Comparison of ENCODE assay signal across 8 cellular contexts in genomic region chr2:241315183-241315878, GRCh38. TPM values are rescaled to one million over a fixed set of nuclear protein-coding genes. Genes with fewer than 3 reads are reported as not detected.
DNase-seq lines count a peak whose midpoint lies in the region; ATAC-seq and TF ChIP-seq lines count a peak whose summit lies in the region.

TSS of gene HDLBP (minus strand) at chr2:241315672. CDS start at chr2:241266869, 48,803 bp downstream.

- H3K9ac ChIP-seq in SK-N-SH: peak within 1 kb of the TSS; percentile 99

- H3F3A ChIP-seq in SK-N-SH (replicated peaks; ENCODE audit: insufficient read depth): peaks cover 12% of the 10 kb centered on the region

- H3K36me3 ChIP-seq in SK-N-SH (replicated peaks in 1 of 2; ENCODE audit: control insufficient read depth in 1 of 2, insufficient read depth in 2 of 2, low read length in 1 of 2) (peaks cover 13 to 33% of the 10 kb centered on the region in 2 experiments), testis (ENCODE audit: low read depth, missing control alignments) (no peaks in the 10 kb centered on the region)

- H3K9me3 ChIP-seq in SK-N-SH (no peaks in the 10 kb centered on the region), testis (no peaks in the 10 kb centered on the region)

- H3K9me3 Mint-ChIP-seq in activated naive CD4-positive, alpha-beta T cell treated with anti-CD3 and anti-CD28 coated beads, Interleukin-2, amount 50 U/mL, for 24 hours: no peaks in the 10 kb centered on the region

- POLR2A ChIA-PET in SK-N-SH (lab: Yijun Ruan, JAX): interaction anchor here (0.6 to 3.0 kb wide), 8 partner anchors 11 to 213 kb away, joined by 3 to 24 read pairs (median 3); partner anchors contain the start of gene MTERF4

- intact Hi-C loops in testis (cut with DNase I; ENCODE audit: low total_unique reads): loop anchor here (2.0 kb wide), 1 partner anchor 43 kb away; no protein-coding TSS in a partner anchor

- H3K27ac ChIP-seq in SK-N-SH (ENCODE audit: low read depth in 2 of 2, low read length in 1 of 2) (peak within 1 kb of the TSS; percentile 99 to 100), testis (peak within 1 kb of the TSS; percentile 98 to 99)

- no peaks in the 10 kb centered on the region for H3K9me2 ChIP-seq in SK-N-SH

- H3K4me1 ChIP-seq in SK-N-SH (ENCODE audit: control insufficient read depth in 1 of 2, insufficient read depth in 2 of 2, low read depth in 1 of 2, low read length in 1 of 2) (peaks cover 23 to 25% of the 10 kb centered on the region in 2 experiments; a peak in 3 of 4 replicates), testis (peaks cover 22% of the 10 kb centered on the region)

- TF ChIP-seq POLR2A in testis (IDR thresholded peaks at IDR 0.05): no peak

- H3K4me3 Mint-ChIP-seq in activated naive CD4-positive, alpha-beta T cell treated with anti-CD3 and anti-CD28 coated beads, Interleukin-2, amount 50 U/mL, for 24 hours: peak within 1 kb of the TSS; percentile 100

- CTCF ChIA-PET in SK-N-SH (lab: Yijun Ruan, JAX): interaction anchor here (0.8 to 3.4 kb wide), 10 partner anchors 8 to 496 kb away, joined by 3 to 29 read pairs (median 3); partner anchors contain the start of gene KIF1A

- peak; percentile 66 for ATAC-seq in HG02588 (IDR thresholded peaks at IDR 0.05; ENCODE audit: unreplicated experiment)
- ATAC-seq in omental fat pad (ENCODE audit: low FRiP score): peak; percentile 97

- 0% methylated on average over 23 of the region's 64 CpGs for WGBS in SK-N-SH (ENCODE audit: low lambda C conversion rate)
- WGBS in testis, 2 donors: 0 to 2% methylated on average over 28 to 57 of the region's 64 CpGs

- peaks cover 92% of the 10 kb centered on the region for H3K79me2 ChIP-seq in SK-N-SH (ENCODE audit: insufficient read depth)

- peak within 1 kb of the TSS; percentile 79 for H2AFZ ChIP-seq in SK-N-SH (ENCODE audit: low read depth)

- H3K27me3 ChIP-seq in SK-N-SH (ENCODE audit: insufficient read depth) (no peaks in the 10 kb centered on the region), testis (no peaks in the 10 kb centered on the region)

- TF ChIP-seq EP300 in SK-N-SH (IDR thresholded peaks at IDR 0.05; ENCODE audit: borderline replicate concordance in 1 of 2, low read depth in 1 of 2, low read length in 1 of 2): 0 out of 4 replicates have a peak, but pooled peaks of 1 of the 2 experiments have one; percentile 19

- TF ChIP-seq RAD21 in SK-N-SH (IDR thresholded peaks at IDR 0.05; ENCODE audit: low read length): no peak

- H3K4me3 ChIP-seq in GM08714 (ENCODE audit: low read length) (peak within 1 kb of the TSS; percentile 99), SK-N-SH (ENCODE audit: low read depth in 2 of 2, low read length in 1 of 2) (peak within 1 kb of the TSS; percentile 96 to 97), testis (peak within 1 kb of the TSS; percentile 90 to 94)

- peaks cover 8% of the 10 kb centered on the region for H3K36me3 Mint-ChIP-seq in activated naive CD4-positive, alpha-beta T cell treated with anti-CD3 and anti-CD28 coated beads, Interleukin-2, amount 50 U/mL, for 24 hours

- H3K27ac Mint-ChIP-seq in activated naive CD4-positive, alpha-beta T cell treated with anti-CD3 and anti-CD28 coated beads, Interleukin-2, amount 50 U/mL, for 24 hours: peak within 1 kb of the TSS; percentile 100

- DNase-seq in NCI-H1048 (lab: John Stamatoyannopoulos, UW): peak; percentile 95
- DNase-seq in SK-N-SH: peak; percentile 99
- DNase-seq in glomerular endothelial cell (ENCODE audit: extremely low read depth, low read depth, low spot score): peak; percentile 83
- DNase-seq in omental fat pad (ENCODE audit: low spot score): peak; percentile 98
- peak; percentile 99 for DNase-seq in testis

- H4K20me1 ChIP-seq in SK-N-SH (ENCODE audit: insufficient read depth): peaks cover 55% of the 10 kb centered on the region

- TF ChIP-seq CTCF in SK-N-SH (IDR thresholded peaks at IDR 0.05) (peak; percentile 60), omental fat pad (IDR thresholded peaks at IDR 0.05) (no peak), testis (IDR thresholded peaks at IDR 0.05) (peak in 1 of 3 experiments; percentile 1)

- peak within 1 kb of the TSS; percentile 89 for H3K4me2 ChIP-seq in SK-N-SH

- no peaks in the 10 kb centered on the region for H3K27me3 Mint-ChIP-seq in activated naive CD4-positive, alpha-beta T cell treated with anti-CD3 and anti-CD28 coated beads, Interleukin-2, amount 50 U/mL, for 24 hours

- peaks cover 72% of the 10 kb centered on the region for H3K4me1 Mint-ChIP-seq in activated naive CD4-positive, alpha-beta T cell treated with anti-CD3 and anti-CD28 coated beads, Interleukin-2, amount 50 U/mL, for 24 hours

TF ChIP-seq in SK-N-SH, 30 proteins besides CTCF, POLR2A, EP300 and RAD21 (continues in another document):
- TF ChIP-seq NFIC (IDR thresholded peaks at IDR 0.05; ENCODE audit: borderline replicate concordance) (no peak), TCF12 (IDR thresholded peaks at IDR 0.05) (0 out of 2 replicates have a peak, but pooled peaks have one; percentile 10), CHD2 (IDR thresholded peaks at IDR 0.05; ENCODE audit: low read length, partially characterized antibody) (peak; percentile 95), ELF1 (IDR thresholded peaks at IDR 0.05) (peak; percentile 69; the same call in 1 of the 2 replicates), GATA2 (CRISPR knock-in tag; IDR thresholded peaks at IDR 0.05) (no peak), TAF1 (IDR thresholded peaks at IDR 0.05; ENCODE audit: borderline replicate concordance, low read depth, low read length) (peak; percentile 65), NRF1 (IDR thresholded peaks at IDR 0.05; ENCODE audit: low read depth, low read length) (peak; percentile 98), FOXJ3 (CRISPR knock-in tag; IDR thresholded peaks at IDR 0.05) (0 out of 2 replicates have a peak, but pooled peaks have one; percentile 21), YY1 (IDR thresholded peaks at IDR 0.05; ENCODE audit: low read depth) (peak; percentile 99), GABPA (IDR thresholded peaks at IDR 0.05; ENCODE audit: low read depth) (peak; percentile 70), POLR2AphosphoS5 (IDR thresholded peaks at IDR 0.05; ENCODE audit: low read depth, low read length) (peak; percentile 44), SIN3A (IDR thresholded peaks at IDR 0.05; ENCODE audit: borderline replicate concordance, low read depth, low read length) (peak; percentile 66; the same call in 1 of the 2 replicates), FOXM1 (IDR thresholded peaks at IDR 0.05; ENCODE audit: low read depth) (no peak), SMC3 (IDR thresholded peaks at IDR 0.05; ENCODE audit: low read depth, low read length) (no peak), ZBTB33 (IDR thresholded peaks at IDR 0.05; ENCODE audit: borderline replicate concordance, low read depth) (no peak), RCOR1 (IDR thresholded peaks at IDR 0.05; ENCODE audit: low read length) (no peak)
- TF ChIP-seq, protein P1, sequence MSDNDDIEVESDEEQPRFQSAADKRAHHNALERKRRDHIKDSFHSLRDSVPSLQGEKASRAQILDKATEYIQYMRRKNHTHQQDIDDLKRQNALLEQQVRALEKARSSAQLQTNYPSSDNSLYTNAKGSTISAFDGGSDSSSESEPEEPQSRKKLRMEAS (IDR thresholded peaks at IDR 0.05; ENCODE audit: low read depth): peak; percentile 73
- TF ChIP-seq, protein P2, sequence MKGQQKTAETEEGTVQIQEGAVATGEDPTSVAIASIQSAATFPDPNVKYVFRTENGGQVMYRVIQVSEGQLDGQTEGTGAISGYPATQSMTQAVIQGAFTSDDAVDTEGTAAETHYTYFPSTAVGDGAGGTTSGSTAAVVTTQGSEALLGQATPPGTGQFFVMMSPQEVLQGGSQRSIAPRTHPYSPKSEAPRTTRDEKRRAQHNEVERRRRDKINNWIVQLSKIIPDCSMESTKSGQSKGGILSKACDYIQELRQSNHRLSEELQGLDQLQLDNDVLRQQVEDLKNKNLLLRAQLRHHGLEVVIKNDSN (IDR thresholded peaks at IDR 0.05; ENCODE audit: borderline replicate concordance, low read depth): peak; percentile 98
- TF ChIP-seq, protein P3, sequence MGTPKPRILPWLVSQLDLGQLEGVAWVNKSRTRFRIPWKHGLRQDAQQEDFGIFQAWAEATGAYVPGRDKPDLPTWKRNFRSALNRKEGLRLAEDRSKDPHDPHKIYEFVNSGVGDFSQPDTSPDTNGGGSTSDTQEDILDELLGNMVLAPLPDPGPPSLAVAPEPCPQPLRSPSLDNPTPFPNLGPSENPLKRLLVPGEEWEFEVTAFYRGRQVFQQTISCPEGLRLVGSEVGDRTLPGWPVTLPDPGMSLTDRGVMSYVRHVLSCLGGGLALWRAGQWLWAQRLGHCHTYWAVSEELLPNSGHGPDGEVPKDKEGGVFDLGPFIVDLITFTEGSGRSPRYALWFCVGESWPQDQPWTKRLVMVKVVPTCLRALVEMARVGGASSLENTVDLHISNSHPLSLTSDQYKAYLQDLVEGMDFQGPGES (IDR thresholded peaks at IDR 0.05; ENCODE audit: low read depth, low read length): no peak

RNA-seq across cellular contexts. Expression of gene HDLBP, which starts in this region (rescaled TPM):
- polyA plus RNA-seq in SK-N-SH (2012; rRNA removed): 211 and 263 TPM in 2 replicates
- polyA plus RNA-seq in SK-N-SH (2012; cell fraction: cytosol; rRNA removed): 190 and 208 TPM in 2 replicates
- polyA plus RNA-seq in SK-N-SH (2012; cell fraction: nucleus; rRNA removed): 430 and 440 TPM in 2 replicates
- total RNA-seq in glomerular endothelial cell: 627 and 640 TPM in 2 replicates
- 100 to 1,000 TPM; 356 to 471 (median 416) TPM for total RNA-seq in omental fat pad
- total RNA-seq in testis: 100 to 1,000 TPM; 648 to 790 TPM
- 600 TPM for polyA plus RNA-seq in testis (ENCODE audit: insufficient read depth, low read depth, low replicate concordance)

Comparison
In these comparisons a context has a peak if more than half of its experiments do, and no peak if none do; other contexts are left out.
1. Peak in every context shown above with its lines: DNase-seq, ATAC-seq, H3K4me3 ChIP-seq and H3K27ac ChIP-seq.